In genomic region chr1:23772049-23772853, GRCh38 we compare ENCODE assay signal across 8 cellular contexts. TPM values are rescaled to one million over a fixed set of nuclear protein-coding genes. Genes with fewer than 3 reads are reported as not detected.
DNase-seq lines count a peak whose midpoint lies in the region; ATAC-seq, FAIRE-seq and TF ChIP-seq lines count a peak whose summit lies in the region.

No MANE protein-coding gene starts in this region.

- H3K27ac Mint-ChIP-seq in CD8-positive, alpha-beta T cell: no peak overlapping the region
- H3K27ac Mint-ChIP-seq in activated B cell treated with CpG ODN at 0.5 μM for 24 hours: no peak overlapping the region

- H3K27ac ChIP-seq in CD8-positive, alpha-beta T cell (ENCODE audit: low read depth, low read length): no peak overlapping the region

- peak; percentile 99 for ATAC-seq in CD8-positive, alpha-beta T cell
- ATAC-seq in HG02623 (IDR thresholded peaks at IDR 0.05; ENCODE audit: unreplicated experiment) (peak; percentile 47), activated B cell treated with CpG ODN at 0.5 μM for 24 hours (ENCODE audit: low read depth) (peak; percentile 100), GM19023 (IDR thresholded peaks at IDR 0.05; ENCODE audit: unreplicated experiment) (no peak)

- POLR2A ChIA-PET in CD8-positive, alpha-beta T cell (lab: Charles Lee): interaction anchor here (0.6 to 1.3 kb wide), 5 partner anchors 14 to 428 kb away, joined by 3 to 4 read pairs (median 3); partner anchors contain the start of genes GALE and HNRNPR
- POLR2A ChIA-PET in activated B cell treated with CpG ODN at 0.5 μM for 24 hours (lab: Charles Lee): interaction anchor here (0.5 to 1.6 kb wide), 13 partner anchors 9 to 187 kb away, joined by 3 to 18 read pairs (median 4); partner anchors contain the start of genes GALE, HMGCL and LYPLA2

- no peaks in the 10 kb centered on the region for H3K27me3 ChIP-seq in CD8-positive, alpha-beta T cell (ENCODE audit: insufficient read depth, low read length)
- H3K27me3 ChIP-seq in bronchial epithelial cell (ENCODE audit: control insufficient read depth, insufficient read depth, low read length): no peaks in the 10 kb centered on the region

- intact Hi-C loops in CD8-positive, alpha-beta T cell (cut with DNase I, micrococcal nuclease): loop anchor here (1.0 to 10.0 kb wide), 3 partner anchors 53 to 144 kb away; partner anchors contain the start of genes FUCA1 (in 1 of the 2) and HMGCL (in 1 of the 2)
- intact Hi-C loops in activated B cell treated with CpG ODN at 0.5 μM for 24 hours (cut with micrococcal nuclease): loop anchor here (1.0 kb wide), 5 partner anchors 37 to 256 kb away; partner anchors contain the start of gene FUCA1

- H3K27me3 Mint-ChIP-seq in CD8-positive, alpha-beta T cell (ENCODE audit: low read depth): no peaks in the 10 kb centered on the region
- H3K27me3 Mint-ChIP-seq in activated B cell treated with CpG ODN at 0.5 μM for 24 hours: no peaks in the 10 kb centered on the region

- no peaks in the 10 kb centered on the region for H3K9me3 Mint-ChIP-seq in CD8-positive, alpha-beta T cell
- H3K9me3 Mint-ChIP-seq in activated B cell treated with CpG ODN at 0.5 μM for 24 hours: no peaks in the 10 kb centered on the region

- TF ChIP-seq CTCF in CD8-positive, alpha-beta T cell (IDR thresholded peaks at IDR 0.05): peak; percentile 94
- TF ChIP-seq CTCF in activated B cell treated with CpG ODN at 0.5 μM for 24 hours (IDR thresholded peaks at IDR 0.05) (peak; percentile 68), bronchial epithelial cell (IDR thresholded peaks at IDR 0.05; ENCODE audit: insufficient read depth, low read length, severe bottlenecking) (peak; percentile 95)

- peaks cover 21% of the 10 kb centered on the region for H3K36me3 Mint-ChIP-seq in CD8-positive, alpha-beta T cell
- peaks cover 10% of the 10 kb centered on the region for H3K36me3 Mint-ChIP-seq in activated B cell treated with CpG ODN at 0.5 μM for 24 hours (ENCODE audit: low read depth)

- no peak overlapping the region for H3K4me3 ChIP-seq in CD8-positive, alpha-beta T cell (ENCODE audit: low read depth, low read length)
- H3K4me3 ChIP-seq in bronchial epithelial cell (ENCODE audit: low read depth, low read length): no peak overlapping the region

- FAIRE-seq in bronchial epithelial cell (lab: Jason Lieb, UNC): no peak

- no peak overlapping the region for H3K4me3 Mint-ChIP-seq in CD8-positive, alpha-beta T cell
- no peak overlapping the region for H3K4me3 Mint-ChIP-seq in activated B cell treated with CpG ODN at 0.5 μM for 24 hours

- no peaks in the 10 kb centered on the region for H3K9me3 ChIP-seq in CD8-positive, alpha-beta T cell (ENCODE audit: low read length)

- peaks cover 27% of the 10 kb centered on the region for H3K4me1 Mint-ChIP-seq in CD8-positive, alpha-beta T cell (ENCODE audit: low read depth)
- peaks cover 10% of the 10 kb centered on the region for H3K4me1 Mint-ChIP-seq in activated B cell treated with CpG ODN at 0.5 μM for 24 hours

- DNase-seq in CD8-positive, alpha-beta T cell: peak; percentile 73 to 89 (median 83)
- peak; percentile 68 for DNase-seq in NCI-H2227 treated with DMSO at 0.1 percent for 48 hours (lab: John Stamatoyannopoulos, UW)
- peak; percentile 76 for DNase-seq in activated B cell treated with CpG ODN at 0.5 μM for 24 hours
- DNase-seq in bronchial epithelial cell (ENCODE audit: low read depth): peak; percentile 70
- peak; percentile 79 for DNase-seq in kidney tubule cell (ENCODE audit: low spot score)
- peak; percentile 78 for DNase-seq in stimulated activated CD4-positive, alpha-beta T cell treated with anti-CD3 and anti-CD28 coated beads, Interleukin-2, amount 100 ng/mL, for 4 hours (ENCODE audit: low read depth)

- CTCF ChIA-PET in CD8-positive, alpha-beta T cell (lab: Charles Lee): interaction anchor here (0.6 to 3.0 kb wide), 38 partner anchors 8 to 318 kb away, joined by 3 to 53 read pairs (median 4); partner anchors contain the start of genes FUCA1, GALE and RPL11
- CTCF ChIA-PET in activated B cell treated with CpG ODN at 0.5 μM for 24 hours (lab: Charles Lee): interaction anchor here (0.5 to 3.4 kb wide), 33 partner anchors 8 to 623 kb away, joined by 3 to 91 read pairs (median 4); partner anchors contain the start of genes CNR2, ELOA, FUCA1 and ID3

- peaks cover 2% of the 10 kb centered on the region for H3K4me1 ChIP-seq in CD8-positive, alpha-beta T cell (ENCODE audit: insufficient read depth, low read length)

- no peaks in the 10 kb centered on the region for H3K36me3 ChIP-seq in CD8-positive, alpha-beta T cell (ENCODE audit: insufficient read depth, low read length)
- H3K36me3 ChIP-seq in bronchial epithelial cell (ENCODE audit: control insufficient read depth, insufficient read depth, low read length): peaks cover 6% of the 10 kb centered on the region

RNA-seq across cellular contexts. Expression of gene PITHD1, which starts 6.0 kb away (rescaled TPM):
- total RNA-seq in CD8-positive, alpha-beta T cell: 100 to 1,000 TPM; 112 to 117 TPM
- total RNA-seq in activated B cell treated with CpG ODN at 0.5 μM for 24 hours: 58.7 and 63.3 TPM in 2 replicates
- 54.2 and 66.1 TPM in 2 replicates for total RNA-seq in bronchial epithelial cell

RNA-seq across cellular contexts. Expression of gene LYPLA2, which starts 18.7 kb away (rescaled TPM):
- 10 to 100 TPM; 39.3 to 40.4 TPM for total RNA-seq in CD8-positive, alpha-beta T cell
- 75.8 and 81.6 TPM in 2 replicates for total RNA-seq in activated B cell treated with CpG ODN at 0.5 μM for 24 hours
- total RNA-seq in bronchial epithelial cell: 41.9 and 42.6 TPM in 2 replicates

RNA-seq across cellular contexts. Expression of gene GALE, which starts 28.3 kb away (rescaled TPM):
- 1 to 10 TPM; 4.6 to 4.7 TPM for total RNA-seq in CD8-positive, alpha-beta T cell
- total RNA-seq in activated B cell treated with CpG ODN at 0.5 μM for 24 hours (15.9 and 16.4 TPM in 2 replicates), bronchial epithelial cell (108 and 130 TPM in 2 replicates)

RNA-seq across cellular contexts. Expression of gene ELOA, which starts 29.0 kb away (rescaled TPM):
- 10 to 100 TPM; 41.5 to 43.3 TPM for total RNA-seq in CD8-positive, alpha-beta T cell
- total RNA-seq in activated B cell treated with CpG ODN at 0.5 μM for 24 hours: 70.2 and 72.6 TPM in 2 replicates
- 16.8 and 19.6 TPM in 2 replicates for total RNA-seq in bronchial epithelial cell

RNA-seq across cellular contexts. Expression of gene HMGCL, which starts 53.0 kb away (rescaled TPM):
- total RNA-seq in CD8-positive, alpha-beta T cell: 10 to 100 TPM in 1 of 2 experiments, 1 to 10 TPM in 1; 9.2 to 10.2 TPM
- total RNA-seq in activated B cell treated with CpG ODN at 0.5 μM for 24 hours (21.0 and 30.7 TPM in 2 replicates), bronchial epithelial cell (46.6 and 69.9 TPM in 2 replicates)
